In genomic region chr11:124759268-124760204, GRCh38 we compare ENCODE assay signal across 10 cellular contexts. TPM values are rescaled to one million over a fixed set of nuclear protein-coding genes. Genes with fewer than 3 reads are reported as not detected.
DNase-seq lines count a peak whose midpoint lies in the region; ATAC-seq and TF ChIP-seq lines count a peak whose summit lies in the region.
"Had no signal": no experiment of that assay in that cellular context is flagged by ENCODE, and none has a peak within 500 bp of the region (broad histone marks: within the 10 kb centered on the region; RNA-seq: fewer than 3 reads in every experiment).

No MANE protein-coding gene starts in this region.

- peak overlapping the region in 8 of 11 experiments; percentile 8 to 78 (median 68); a peak in 17 of 22 replicates for H3K27ac ChIP-seq in BLaER1 treated with 17β-estradiol and CSF1 and Interleukin-3, amounts not matched to agents 10 nM and 100 nM
- H3K27ac ChIP-seq in endodermal cell (ENCODE audit: low read depth, low read length): no peak overlapping the region

- peaks cover 0 to 42% (median 0%) of the 10 kb centered on the region in 11 experiments; a peak in 9 of 22 replicates for H3K27me3 ChIP-seq in BLaER1 treated with 17β-estradiol and CSF1 and Interleukin-3, amounts not matched to agents 10 nM and 100 nM
- H3K27me3 ChIP-seq in endodermal cell (ENCODE audit: control insufficient read depth, insufficient read depth, low read length, poor library complexity, severe bottlenecking) (peaks cover 77% of the 10 kb centered on the region), mucosa of stomach (ENCODE audit: control insufficient read depth, insufficient read depth, low read length) (peaks cover 37% of the 10 kb centered on the region)

- peak overlapping the region; percentile 18 to 80 (median 59); a peak in 18 of 22 replicates for H3K9ac ChIP-seq in BLaER1 treated with 17β-estradiol and CSF1 and Interleukin-3, amounts not matched to agents 10 nM and 100 nM
- H3K9ac ChIP-seq in endodermal cell (ENCODE audit: extremely low read depth, low read length, poor library complexity, severe bottlenecking) (no peak overlapping the region), mucosa of stomach (ENCODE audit: low read length) (peak overlapping the region; percentile 38)

- peaks cover 0 to 14% (median 3%) of the 10 kb centered on the region in 11 experiments; a peak in 4 of 22 replicates for H3K36me3 ChIP-seq in BLaER1 treated with 17β-estradiol and CSF1 and Interleukin-3, amounts not matched to agents 10 nM and 100 nM
- H3K36me3 ChIP-seq in endodermal cell (ENCODE audit: control insufficient read depth, insufficient read depth, low read length) (peaks cover 5% of the 10 kb centered on the region), mucosa of stomach (ENCODE audit: control insufficient read depth, insufficient read depth, low read length) (no peaks in the 10 kb centered on the region)

- no peaks in the 10 kb centered on the region for H3K9me3 Mint-ChIP-seq in endodermal cell
- H3K9me3 Mint-ChIP-seq in activated CD4-positive, alpha-beta T cell treated with anti-CD3 and anti-CD28 coated beads, Interleukin-2, amount 10 ng/mL, durations not matched to agents 24 days and 14 days: no peaks in the 10 kb centered on the region

- peaks cover 0 to 9% (median 0%) of the 10 kb centered on the region in 11 experiments; a peak in 1 of 22 replicates for H3K9me3 ChIP-seq in BLaER1 treated with 17β-estradiol and CSF1 and Interleukin-3, amounts not matched to agents 10 nM and 100 nM (replicated peaks in 1 of 11)
- no peaks in the 10 kb centered on the region for H3K9me3 ChIP-seq in endodermal cell (ENCODE audit: control insufficient read depth, low read length)
- H3K9me3 ChIP-seq in mucosa of stomach (ENCODE audit: control insufficient read depth, low read length): no peaks in the 10 kb centered on the region

- H3K4me3 Mint-ChIP-seq in endodermal cell: peak overlapping the region; percentile 62
- no peak overlapping the region for H3K4me3 Mint-ChIP-seq in activated CD4-positive, alpha-beta T cell treated with anti-CD3 and anti-CD28 coated beads, Interleukin-2, amount 10 ng/mL, durations not matched to agents 24 days and 14 days

- peak overlapping the region; percentile 42 to 77 (median 68); a peak in 19 of 20 replicates for H3K4me3 ChIP-seq in BLaER1 treated with 17β-estradiol and CSF1 and Interleukin-3, amounts not matched to agents 10 nM and 100 nM
- peak overlapping the region; percentile 81 for H3K4me3 ChIP-seq in endodermal cell (ENCODE audit: low read length)
- H3K4me3 ChIP-seq in mucosa of stomach (ENCODE audit: low read length): no peak overlapping the region

- no peaks in the 10 kb centered on the region for H3K36me3 Mint-ChIP-seq in endodermal cell (ENCODE audit: low read depth)
- H3K36me3 Mint-ChIP-seq in activated CD4-positive, alpha-beta T cell treated with anti-CD3 and anti-CD28 coated beads, Interleukin-2, amount 10 ng/mL, durations not matched to agents 24 days and 14 days (ENCODE audit: low read depth): peaks cover 2% of the 10 kb centered on the region

- peaks cover 74% of the 10 kb centered on the region for H3K27me3 Mint-ChIP-seq in endodermal cell (ENCODE audit: insufficient read depth)
- H3K27me3 Mint-ChIP-seq in activated CD4-positive, alpha-beta T cell treated with anti-CD3 and anti-CD28 coated beads, Interleukin-2, amount 10 ng/mL, durations not matched to agents 24 days and 14 days: peaks cover 45% of the 10 kb centered on the region

- intact Hi-C loops in activated CD4-positive, alpha-beta T cell treated with anti-CD3 and anti-CD28 coated beads, Interleukin-2, amount 10 ng/mL, durations not matched to agents 24 days and 14 days (cut with micrococcal nuclease): loop anchor here (2.0 to 10.0 kb wide), 2 partner anchors 107 to 405 kb away; partner anchors contain the start of gene PKNOX2

- H3K4me1 ChIP-seq in BLaER1 treated with 17β-estradiol and CSF1 and Interleukin-3, amounts not matched to agents 10 nM and 100 nM: peaks cover 42 to 68% (median 54%) of the 10 kb centered on the region in 10 experiments
- H3K4me1 ChIP-seq in endodermal cell (ENCODE audit: control insufficient read depth, insufficient read depth, low read length) (no peaks in the 10 kb centered on the region), mucosa of stomach (ENCODE audit: control insufficient read depth, insufficient read depth, low read length) (peaks cover 51% of the 10 kb centered on the region)

- no peak for TF ChIP-seq CTCF in endodermal cell (conservative IDR thresholded peaks at IDR 0.05)

- no peak overlapping the region for H3K27ac Mint-ChIP-seq in endodermal cell
- H3K27ac Mint-ChIP-seq in activated CD4-positive, alpha-beta T cell treated with anti-CD3 and anti-CD28 coated beads, Interleukin-2, amount 10 ng/mL, durations not matched to agents 24 days and 14 days: no peak overlapping the region

- DNase-seq in endodermal cell (peak; percentile 70), activated gamma-delta T cell (lab: John Stamatoyannopoulos, UW) (no peak), NCI-H1694 treated with DMSO at 0.1 percent for 48 hours (lab: John Stamatoyannopoulos, UW) (no peak)
- no peak for DNase-seq in activated CD4-positive, alpha-beta T cell treated with anti-CD3 and anti-CD28 coated beads, Interleukin-2, amount 10 ng/mL, durations not matched to agents 24 days and 14 days
- DNase-seq: DND-41 had no signal

- 20 to 28% methylated on average over 23 to 52 of the region's 52 CpGs for WGBS in endodermal cell (ENCODE audit: insufficient coverage in 1 of 2, insufficient read length in 1 of 2), 2 experiments

- peak overlapping the region; percentile 96 to 100 (median 100) for H3K4me2 ChIP-seq in BLaER1 treated with 17β-estradiol and CSF1 and Interleukin-3, amounts not matched to agents 10 nM and 100 nM

- peaks cover 0 to 44% (median 27%) of the 10 kb centered on the region in 11 experiments; a peak in 18 of 22 replicates for H4K20me1 ChIP-seq in BLaER1 treated with 17β-estradiol and CSF1 and Interleukin-3, amounts not matched to agents 10 nM and 100 nM

- ATAC-seq in HG03045 (IDR thresholded peaks at IDR 0.05; ENCODE audit: unreplicated experiment) (peak; percentile 1), GM18870 (IDR thresholded peaks at IDR 0.05; ENCODE audit: unreplicated experiment) (no peak)

- H3K4me1 Mint-ChIP-seq in endodermal cell: peaks cover 18% of the 10 kb centered on the region
- peaks cover 12% of the 10 kb centered on the region for H3K4me1 Mint-ChIP-seq in activated CD4-positive, alpha-beta T cell treated with anti-CD3 and anti-CD28 coated beads, Interleukin-2, amount 10 ng/mL, durations not matched to agents 24 days and 14 days

RNA-seq across cellular contexts. Expression of gene ESAM, which starts 2.6 kb away (rescaled TPM):
- under 1 TPM; 0.31 to 0.68 TPM for total RNA-seq in endodermal cell
- 1.4 TPM for polyA plus RNA-seq in endodermal cell (2013, experiment 1 of 2)
- polyA plus RNA-seq in endodermal cell (2013, experiment 2 of 2): 1.7 TPM
- total RNA-seq in activated CD4-positive, alpha-beta T cell treated with anti-CD3 and anti-CD28 coated beads, Interleukin-2, amount 10 ng/mL, durations not matched to agents 24 days and 14 days: 0.24 TPM in 1 of 2 replicates, not detected in the other

RNA-seq across cellular contexts. Expression of gene VSIG2, which starts 7.5 kb away (rescaled TPM):
- total RNA-seq in endodermal cell: 1 to 10 TPM; 1.1 to 3.4 TPM
- polyA plus RNA-seq in endodermal cell (2013, experiment 1 of 2): not detected
- not detected for polyA plus RNA-seq in endodermal cell (2013, experiment 2 of 2)
- total RNA-seq in activated CD4-positive, alpha-beta T cell treated with anti-CD3 and anti-CD28 coated beads, Interleukin-2, amount 10 ng/mL, durations not matched to agents 24 days and 14 days: 0.23 TPM in 1 of 2 replicates, not detected in the other
- total RNA-seq: frontal cortex had no signal

RNA-seq across cellular contexts. Expression of gene NRGN, which starts 19.8 kb away (rescaled TPM):
- 1 to 10 TPM; 4.7 to 8.9 TPM for total RNA-seq in endodermal cell
- 18.7 TPM for polyA plus RNA-seq in endodermal cell (2013, experiment 1 of 2)
- 21.5 TPM for polyA plus RNA-seq in endodermal cell (2013, experiment 2 of 2)
- total RNA-seq in activated CD4-positive, alpha-beta T cell treated with anti-CD3 and anti-CD28 coated beads, Interleukin-2, amount 10 ng/mL, durations not matched to agents 24 days and 14 days: 4.4 and 5.4 TPM in 2 replicates

RNA-seq across cellular contexts. Expression of gene MSANTD2, which starts 40.7 kb away (rescaled TPM):
- 10 to 100 TPM; 18.3 to 21.3 TPM for total RNA-seq in endodermal cell
- 17.1 TPM for polyA plus RNA-seq in endodermal cell (2013, experiment 1 of 2)
- 16.2 TPM for polyA plus RNA-seq in endodermal cell (2013, experiment 2 of 2)
- total RNA-seq in activated CD4-positive, alpha-beta T cell treated with anti-CD3 and anti-CD28 coated beads, Interleukin-2, amount 10 ng/mL, durations not matched to agents 24 days and 14 days: 10.6 TPM in 2 replicates
